Comparison of ENCODE assay signal across 8 cellular contexts in genomic region chr14:68282479-68283377, GRCh38.
A peak's percentile ranks its signal among the peaks of the same experiment; 100 is the strongest.
DNase-seq lines count a peak whose midpoint lies in the region; ATAC-seq and TF ChIP-seq lines count a peak whose summit lies in the region.

No MANE protein-coding gene starts in this region.

- no peak overlapping the region for H3K4me3 Mint-ChIP-seq in activated CD8-positive, alpha-beta T cell treated with anti-CD3 and anti-CD28 coated beads for 36 hours

- DNase-seq in activated CD8-positive, alpha-beta T cell treated with anti-CD3 and anti-CD28 coated beads for 36 hours, result peak; percentile 62
- DNase-seq in stimulated activated CD4-positive, alpha-beta T cell treated with anti-CD3 and anti-CD28 coated beads, Interleukin-2, amount 100 ng/mL, for 4 hours (ENCODE audit: low read depth), result peak; percentile 31
- DNase-seq in C1 segment of cervical spinal cord (lab: John Stamatoyannopoulos, UW) (no peak), Kasumi-1 (lab: John Stamatoyannopoulos, UW) (no peak), anterior cingulate cortex (lab: John Stamatoyannopoulos, UW) (no peak), RPMI8226 (no peak)

- intact Hi-C loops in activated CD8-positive, alpha-beta T cell treated with anti-CD3 and anti-CD28 coated beads for 36 hours (cut with micrococcal nuclease), result loop anchor here (10.0 kb wide), 1 partner anchor 502 kb away; no protein-coding TSS in a partner anchor

- H3K4me1 Mint-ChIP-seq in activated CD8-positive, alpha-beta T cell treated with anti-CD3 and anti-CD28 coated beads for 36 hours (ENCODE audit: low read depth), result peaks cover 74% of the 10 kb centered on the region

- H3K27me3 Mint-ChIP-seq in activated CD8-positive, alpha-beta T cell treated with anti-CD3 and anti-CD28 coated beads for 36 hours, result no peaks in the 10 kb centered on the region

- H3K36me3 Mint-ChIP-seq in activated CD8-positive, alpha-beta T cell treated with anti-CD3 and anti-CD28 coated beads for 36 hours (ENCODE audit: low read depth), result peaks cover 5% of the 10 kb centered on the region

- peaks cover 4% of the 10 kb centered on the region for H3K9me3 Mint-ChIP-seq in activated CD8-positive, alpha-beta T cell treated with anti-CD3 and anti-CD28 coated beads for 36 hours

- peak overlapping the region; percentile 82 for H3K27ac Mint-ChIP-seq in activated CD8-positive, alpha-beta T cell treated with anti-CD3 and anti-CD28 coated beads for 36 hours

- POLR2A ChIA-PET in activated CD8-positive, alpha-beta T cell treated with anti-CD3 and anti-CD28 coated beads for 36 hours (lab: Charles Lee), result interaction anchor here (0.6 to 1.9 kb wide), 10 partner anchors 9 to 534 kb away, joined by 3 to 14 read pairs (median 3); partner anchors contain the start of genes RAD51B and ZFP36L1

- CTCF ChIA-PET in activated CD8-positive, alpha-beta T cell treated with anti-CD3 and anti-CD28 coated beads for 36 hours (lab: Charles Lee), result interaction anchor here (1.0 to 2.9 kb wide), 5 partner anchors 16 to 561 kb away, joined by 3 to 8 read pairs (median 6); no protein-coding TSS in a partner anchor

- ATAC-seq in GM19025 (IDR thresholded peaks at IDR 0.05; ENCODE audit: low read depth, unreplicated experiment) (peak; percentile 27), HG03064 (IDR thresholded peaks at IDR 0.05; ENCODE audit: low read depth, unreplicated experiment) (peak; percentile 16)
- peak; percentile 63 for ATAC-seq in activated CD8-positive, alpha-beta T cell treated with anti-CD3 and anti-CD28 coated beads for 36 hours

- TF ChIP-seq CTCF in activated CD8-positive, alpha-beta T cell treated with anti-CD3 and anti-CD28 coated beads for 36 hours (IDR thresholded peaks at IDR 0.05), result no peak

Comparison
In these comparisons a context has a peak if more than half of its experiments do, and no peak if none do; other contexts are left out.
1. DNase-seq: peak in activated CD8-positive, alpha-beta T cell treated with anti-CD3 and anti-CD28 coated beads for 36 hours (single experiment) and stimulated activated CD4-positive, alpha-beta T cell treated with anti-CD3 and anti-CD28 coated beads, Interleukin-2, amount 100 ng/mL, for 4 hours (single experiment); none in C1 segment of cervical spinal cord (0 of 14), Kasumi-1 (0 of 2), anterior cingulate cortex (0 of 58) and RPMI8226 (single experiment).
2. Peak in every context shown above with its lines, with median percentiles within 50 percentile points of each other: ATAC-seq.